41 cellular contexts compared by ENCODE assay signal in genomic region chr4:183329244-183329643, GRCh38. TPM values are rescaled to one million over a fixed set of nuclear protein-coding genes. Genes with fewer than 3 reads are reported as not detected.
"Had no signal": no experiment of that assay in that cellular context is flagged by ENCODE, and none has a peak within 500 bp of the region (broad histone marks: within the 10 kb centered on the region; RNA-seq: fewer than 3 reads in every experiment).

No MANE protein-coding gene starts in this region.

- H3K9me3 Mint-ChIP-seq: activated B cell treated with CpG ODN at 0.5 μM for 24 hours; activated CD4-positive, alpha-beta memory T cell treated with anti-CD3 and anti-CD28 coated beads, Interleukin-2, amount 10 ng/mL, durations not matched to agents 7 days and 5 days; activated naive CD4-positive, alpha-beta T cell treated with anti-CD3 and anti-CD28 coated beads, Interleukin-2, amount 10 ng/mL, durations not matched to agents 7 days and 5 days; activated naive CD8-positive, alpha-beta T cell treated with anti-CD3 and anti-CD28 coated beads, Interleukin-2, amount 50 U/mL, for 24 hours had no signal

- H2AFZ ChIP-seq: PC-9 had no signal

- H3K4me3 Mint-ChIP-seq: activated B cell treated with CpG ODN at 0.5 μM for 24 hours; activated CD4-positive, alpha-beta memory T cell treated with anti-CD3 and anti-CD28 coated beads, Interleukin-2, amount 10 ng/mL, durations not matched to agents 7 days and 5 days; activated CD8-positive, alpha-beta memory T cell treated with anti-CD3 and anti-CD28 coated beads, Interleukin-2, amount 10 ng/mL, durations not matched to agents 7 days and 5 days; activated naive CD4-positive, alpha-beta T cell treated with anti-CD3 and anti-CD28 coated beads, Interleukin-2, amount 10 ng/mL, durations not matched to agents 7 days and 5 days; activated naive CD8-positive, alpha-beta T cell; activated naive CD8-positive, alpha-beta T cell treated with anti-CD3 and anti-CD28 coated beads, Interleukin-2, amount 50 U/mL, for 24 hours had no signal

- H3K36me3 Mint-ChIP-seq: activated CD8-positive, alpha-beta memory T cell treated with anti-CD3 and anti-CD28 coated beads, Interleukin-2, amount 10 ng/mL, durations not matched to agents 7 days and 5 days; activated naive CD4-positive, alpha-beta T cell treated with anti-CD3 and anti-CD28 coated beads, Interleukin-2, amount 10 ng/mL, durations not matched to agents 7 days and 5 days; activated naive CD8-positive, alpha-beta T cell had no signal

- H3K4me3 ChIP-seq: PC-9 had no signal

- H3K27ac ChIP-seq: brain microvascular endothelial cell, PC-9, RWPE1, VCaP had no signal

- FAIRE-seq: RCC 7860 had no signal

- ATAC-seq: activated CD8-positive, alpha-beta memory T cell treated with anti-CD3 and anti-CD28 coated beads, Interleukin-2, amount 10 ng/mL, durations not matched to agents 7 days and 5 days; activated naive CD8-positive, alpha-beta T cell treated with anti-CD3 and anti-CD28 coated beads, Interleukin-2, amount 50 U/mL, for 24 hours; Right ventricle myocardium inferior; SK-N-SH treated with all-trans-retinoic acid at 6 μM for 48 hours had no signal

- H3K27ac Mint-ChIP-seq: activated B cell treated with CpG ODN at 0.5 μM for 24 hours; activated CD4-positive, alpha-beta memory T cell treated with anti-CD3 and anti-CD28 coated beads, Interleukin-2, amount 10 ng/mL, durations not matched to agents 7 days and 5 days; activated CD8-positive, alpha-beta memory T cell treated with anti-CD3 and anti-CD28 coated beads, Interleukin-2, amount 10 ng/mL, durations not matched to agents 7 days and 5 days; activated naive CD4-positive, alpha-beta T cell treated with anti-CD3 and anti-CD28 coated beads, Interleukin-2, amount 10 ng/mL, durations not matched to agents 7 days and 5 days; activated naive CD8-positive, alpha-beta T cell; activated naive CD8-positive, alpha-beta T cell treated with anti-CD3 and anti-CD28 coated beads, Interleukin-2, amount 50 U/mL, for 24 hours had no signal

- DNase-seq: activated B cell treated with CpG ODN at 0.5 μM for 24 hours; activated CD4-positive, alpha-beta memory T cell treated with anti-CD3 and anti-CD28 coated beads, Interleukin-2, amount 10 ng/mL, durations not matched to agents 7 days and 5 days; activated CD4-positive, alpha-beta T cell treated with anti-CD3 and anti-CD28 coated beads for 4 hours; activated CD4-positive, CD25-positive, alpha-beta regulatory T cell treated with anti-CD3 and anti-CD28 coated beads, Interleukin-2, amount 50 U/mL, for 72 hours; activated CD8-positive, alpha-beta memory T cell treated with anti-CD3 and anti-CD28 coated beads for 24 hours; activated CD8-positive, alpha-beta memory T cell treated with anti-CD3 and anti-CD28 coated beads, Interleukin-2, amount 10 ng/mL, durations not matched to agents 7 days and 5 days; activated CD8-positive, alpha-beta memory T cell treated with anti-CD3 and anti-CD28 coated beads, Interleukin-2, amount 50 U/mL, for 48 hours; activated effector memory CD4-positive, alpha-beta T cell treated with Interleukin-2 at 50 U/mL for 16 hours; activated naive CD4-positive, alpha-beta T cell treated with anti-CD3 and anti-CD28 coated beads, Interleukin-2, amount 10 ng/mL, durations not matched to agents 7 days and 5 days; activated naive CD8-positive, alpha-beta T cell treated with anti-CD3 and anti-CD28 coated beads, Interleukin-2, amount 50 U/mL, for 24 hours; activated T-cell treated with anti-CD3 and anti-CD28 coated beads, Interleukin-2, amount 50 U/mL, for 48 hours; central memory CD4-positive, alpha-beta T cell; Kasumi-1; KG1; MM.1S; MV-4-11; NCI-H1092; NCI-H1417; NCI-H146; NCI-H187; NCI-H2029 treated with DMSO at 0.1 percent for 48 hours; NCI-H2107; NCI-H2171; NCI-H510A; NCI-H526; NCI-H748 treated with DMSO at 0.1 percent for 48 hours; NK-92 treated with Interleukin-12 subunit alpha and Interleukin-12 subunit beta, amount 100 ng/mL, for 24 hours; PC-9; SIG-M5; SW 1271; T-helper 1 cell; T-helper 2 cell; T-helper 9 cell had no signal

- H3K36me3 ChIP-seq: brain microvascular endothelial cell had no signal

- H3K4me1 Mint-ChIP-seq: activated B cell treated with CpG ODN at 0.5 μM for 24 hours; activated CD4-positive, alpha-beta memory T cell treated with anti-CD3 and anti-CD28 coated beads, Interleukin-2, amount 10 ng/mL, durations not matched to agents 7 days and 5 days; activated CD8-positive, alpha-beta memory T cell treated with anti-CD3 and anti-CD28 coated beads, Interleukin-2, amount 10 ng/mL, durations not matched to agents 7 days and 5 days; activated naive CD4-positive, alpha-beta T cell treated with anti-CD3 and anti-CD28 coated beads, Interleukin-2, amount 10 ng/mL, durations not matched to agents 7 days and 5 days; activated naive CD8-positive, alpha-beta T cell treated with anti-CD3 and anti-CD28 coated beads, Interleukin-2, amount 50 U/mL, for 24 hours had no signal

- H3K27me3 ChIP-seq: brain microvascular endothelial cell had no signal

- H3K4me2 ChIP-seq: PC-9 had no signal

RNA-seq across cellular contexts. Expression of gene CLDN24, which starts 7.0 kb away (rescaled TPM):
- total RNA-seq: activated B cell treated with CpG ODN at 0.5 μM for 24 hours; activated CD4-positive, alpha-beta memory T cell treated with anti-CD3 and anti-CD28 coated beads, Interleukin-2, amount 10 ng/mL, durations not matched to agents 7 days and 5 days; activated CD8-positive, alpha-beta memory T cell treated with anti-CD3 and anti-CD28 coated beads, Interleukin-2, amount 10 ng/mL, durations not matched to agents 7 days and 5 days; PC-9; Right ventricle myocardium inferior; SK-MEL-5 had no signal

RNA-seq across cellular contexts. Expression of gene CLDN22, which starts 9.2 kb away (rescaled TPM):
- total RNA-seq: activated B cell treated with CpG ODN at 0.5 μM for 24 hours; activated CD4-positive, alpha-beta memory T cell treated with anti-CD3 and anti-CD28 coated beads, Interleukin-2, amount 10 ng/mL, durations not matched to agents 7 days and 5 days; activated CD8-positive, alpha-beta memory T cell treated with anti-CD3 and anti-CD28 coated beads, Interleukin-2, amount 10 ng/mL, durations not matched to agents 7 days and 5 days; PC-9; Right ventricle myocardium inferior; SK-MEL-5 had no signal
